22 cellular contexts compared by ENCODE assay signal in genomic region chr9:79176298-79176697, GRCh38.
"Had no signal": no experiment of that assay in that cellular context is flagged by ENCODE, and none has a peak within 500 bp of the region (broad histone marks: within the 10 kb centered on the region; RNA-seq: fewer than 3 reads in every experiment).

No MANE protein-coding gene starts in this region.

- H3K27ac ChIP-seq: breast epithelium, colonic mucosa, dorsolateral prefrontal cortex, esophagus muscularis mucosa, gastrocnemius medialis, sigmoid colon, upper lobe of left lung had no signal

- H3K4me1 ChIP-seq: breast epithelium, colonic mucosa, esophagus muscularis mucosa, gastrocnemius medialis, sigmoid colon, upper lobe of left lung had no signal

- H3K27me3 ChIP-seq: breast epithelium, colonic mucosa, esophagus muscularis mucosa, gastrocnemius medialis, sigmoid colon, upper lobe of left lung had no signal

- DNase-seq: activated CD4-positive, alpha-beta T cell treated with anti-CD3 and anti-CD28 coated beads, Interleukin-2, amount 50 U/mL, for 4 hours; activated CD8-positive, alpha-beta memory T cell treated with anti-CD3 and anti-CD28 coated beads for 24 hours; activated CD8-positive, alpha-beta memory T cell treated with anti-CD3 and anti-CD28 coated beads, Interleukin-2, amount 50 U/mL, for 48 hours; activated naive CD4-positive, alpha-beta T cell treated with Interleukin-2 at 50 U/mL for 16 hours; activated naive CD8-positive, alpha-beta T cell treated with anti-CD3 and anti-CD28 coated beads for 36 hours; activated T-cell treated with anti-CD3 and anti-CD28 coated beads, Interleukin-2, amount 50 U/mL, for 4 hours; colonic mucosa; dorsolateral prefrontal cortex; effector memory CD8-positive, alpha-beta T cell; gastrocnemius medialis; islet precursor cell; left colon; mucosa of descending colon; naive B cell; sigmoid colon; stimulated activated CD4-positive, alpha-beta T cell treated with anti-CD3 and anti-CD28 coated beads, Interleukin-2, amount 100 ng/mL, for 48 hours; stimulated activated naive CD4-positive, alpha-beta T cell; T1000; upper lobe of left lung had no signal

- ATAC-seq: activated T-cell treated with anti-CD3 and anti-CD28 coated beads, Interleukin-2, amount 50 U/mL, for 4 hours; effector memory CD8-positive, alpha-beta T cell; gastrocnemius medialis; left colon; mucosa of descending colon; WTC11 had no signal

- H3K4me3 ChIP-seq: breast epithelium, colonic mucosa, dorsolateral prefrontal cortex, esophagus muscularis mucosa, gastrocnemius medialis, mucosa of descending colon, sigmoid colon, upper lobe of left lung had no signal

- H3K36me3 ChIP-seq: breast epithelium, colonic mucosa, esophagus muscularis mucosa, gastrocnemius medialis, sigmoid colon, upper lobe of left lung had no signal

- H3K9me3 ChIP-seq: breast epithelium, colonic mucosa, gastrocnemius medialis, mucosa of descending colon, sigmoid colon, upper lobe of left lung had no signal
